In the genomic region with DNA sequence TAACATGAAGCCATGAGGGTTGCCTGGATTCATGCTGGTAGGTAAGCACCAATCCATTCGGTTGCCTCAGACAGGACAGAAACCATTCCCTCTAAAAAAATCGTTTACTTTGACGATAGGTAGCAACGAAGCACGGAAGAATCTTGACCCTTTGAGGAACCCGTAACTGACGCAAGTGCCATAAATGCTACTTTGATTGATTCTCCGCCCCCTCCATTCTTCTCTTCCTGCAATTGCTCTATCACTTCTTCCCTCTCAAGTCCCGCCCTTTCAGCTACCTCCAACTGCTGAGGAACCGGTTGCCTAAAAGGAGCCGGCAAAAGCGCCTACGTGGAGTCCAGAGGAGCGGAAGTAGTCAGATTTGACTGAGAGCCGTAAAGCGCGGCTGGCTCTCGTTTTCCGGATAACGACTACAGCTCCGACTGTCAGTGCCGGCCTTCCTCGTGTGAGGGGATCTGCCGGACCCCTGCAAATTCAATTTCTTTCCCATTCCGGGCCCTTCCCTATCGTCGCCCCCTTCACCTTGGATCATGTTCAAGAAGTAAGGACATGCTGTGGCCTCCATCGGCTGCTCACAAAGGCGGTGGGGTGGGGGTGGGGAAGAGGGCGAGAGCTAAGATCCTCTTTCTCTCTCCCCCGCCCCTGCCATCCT, we compare ENCODE assay signal across 8 cellular contexts. TPM values are rescaled to one million over a fixed set of nuclear protein-coding genes. Genes with fewer than 3 reads are reported as not detected.
A peak's percentile ranks its signal among the peaks of the same experiment; 100 is the strongest.
DNase-seq lines count a peak whose midpoint lies in the region; ATAC-seq lines count a peak whose summit lies in the region.

A gene with protein sequence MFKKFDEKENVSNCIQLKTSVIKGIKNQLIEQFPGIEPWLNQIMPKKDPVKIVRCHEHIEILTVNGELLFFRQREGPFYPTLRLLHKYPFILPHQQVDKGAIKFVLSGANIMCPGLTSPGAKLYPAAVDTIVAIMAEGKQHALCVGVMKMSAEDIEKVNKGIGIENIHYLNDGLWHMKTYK (plus strand): TSS at position 395 of the 652 bp plus-strand sequence. CDS start 136 bp downstream, at position 531.

- under 1% methylated on average over 25 of the region's 31 CpGs for WGBS in mesenchymal stem cell

- H4K8ac ChIP-seq in mesenchymal stem cell (ENCODE audit: low read length) = peak within 1 kb of the TSS; percentile 54

- H3K9ac ChIP-seq in endocrine pancreas (ENCODE audit: control insufficient read depth, insufficient read depth, low read length) (peak within 1 kb of the TSS; percentile 60), mesenchymal stem cell (ENCODE audit: low read length) (peak within 1 kb of the TSS; percentile 97)

- H3K79me1 ChIP-seq in mesenchymal stem cell (replicated peaks; ENCODE audit: low read length, poor library complexity, severe bottlenecking) = no peaks in the 10 kb centered on the region

- H2BK120ac ChIP-seq in mesenchymal stem cell (ENCODE audit: low read depth, low read length) = no peak within 1 kb of the TSS

- H3K4me1 ChIP-seq in endocrine pancreas (ENCODE audit: control insufficient read depth, insufficient read depth, low read length) (peaks cover 5% of the 10 kb centered on the region), mesenchymal stem cell (ENCODE audit: control insufficient read depth, insufficient read depth, low read depth, low read length) (no peaks in the 10 kb centered on the region)

- peak within 1 kb of the TSS; percentile 66 for H3K4me2 ChIP-seq in mesenchymal stem cell (ENCODE audit: low read length, poor library complexity, severe bottlenecking)

- H3K27ac ChIP-seq in mesenchymal stem cell (ENCODE audit: low read length, poor library complexity, severe bottlenecking) = peak within 1 kb of the TSS; percentile 93

- H3K36me3 ChIP-seq in endocrine pancreas (ENCODE audit: control insufficient read depth, insufficient read depth, low read length) = no peaks in the 10 kb centered on the region
- H3K36me3 ChIP-seq in mesenchymal stem cell (ENCODE audit: control insufficient read depth in 1 of 2, insufficient read depth in 2 of 2, low read depth in 1 of 2, low read length in 2 of 2) = peaks cover 0 to 16% of the 10 kb centered on the region in 2 experiments

- H2BK12ac ChIP-seq in mesenchymal stem cell (ENCODE audit: low read length in 2 of 2) = peak within 1 kb of the TSS in 1 of 2 experiments; percentile 66

- H3K27me3 ChIP-seq in endocrine pancreas (ENCODE audit: control insufficient read depth, insufficient read depth, low read length) (no peaks in the 10 kb centered on the region), mesenchymal stem cell (ENCODE audit: control insufficient read depth in 1 of 2, insufficient read depth in 1 of 2, low read length in 2 of 2) (no peaks in the 10 kb centered on the region)

- no peak within 1 kb of the TSS for H3K23ac ChIP-seq in mesenchymal stem cell (ENCODE audit: low read length in 2 of 2)

- ATAC-seq in GM19467 (IDR thresholded peaks at IDR 0.05; ENCODE audit: unreplicated experiment) = peak; percentile 88

- peak within 1 kb of the TSS; percentile 39 for H4K91ac ChIP-seq in mesenchymal stem cell (ENCODE audit: low read length)

- no peak within 1 kb of the TSS for H2BK15ac ChIP-seq in mesenchymal stem cell (ENCODE audit: low read depth, poor library complexity, severe bottlenecking)

- DNase-seq in CMK (ENCODE audit: low read depth) (peak; percentile 71), HS-5 (ENCODE audit: low read depth) (peak; percentile 76), NOMO-1 treated with DMSO at 0.1 percent for 48 hours (lab: John Stamatoyannopoulos, UW; ENCODE audit: unreplicated experiment) (peak; percentile 96), mesenchymal stem cell (peak; percentile 94)
- DNase-seq in activated CD8-positive, alpha-beta memory T cell treated with anti-CD3 and anti-CD28 coated beads for 4 hours (ENCODE audit: low read depth in 2 of 2) = peak; percentile 41 to 65
- DNase-seq in stimulated activated CD8-positive, alpha-beta memory T cell treated with anti-CD3 and anti-CD28 coated beads, Interleukin-12 subunit alpha, Interleukin-12 subunit beta, amount 100 ng/mL, for 4 hours (ENCODE audit: low read depth) = peak; percentile 58

- peak within 1 kb of the TSS; percentile 59 for H2AK5ac ChIP-seq in mesenchymal stem cell (ENCODE audit: low read length, severe bottlenecking)

- no peak within 1 kb of the TSS for H3K14ac ChIP-seq in mesenchymal stem cell (ENCODE audit: low read length in 2 of 2)

- no peaks in the 10 kb centered on the region for H3K9me3 ChIP-seq in endocrine pancreas (ENCODE audit: control insufficient read depth, low read length)
- no peaks in the 10 kb centered on the region for H3K9me3 ChIP-seq in mesenchymal stem cell (ENCODE audit: control insufficient read depth, low read length)

- no peak within 1 kb of the TSS for H2AFZ ChIP-seq in mesenchymal stem cell (ENCODE audit: low read depth, low read length)

- H3K18ac ChIP-seq in mesenchymal stem cell (ENCODE audit: low read depth in 1 of 2, low read length in 2 of 2) = peak within 1 kb of the TSS; percentile 19 to 88

- peak within 1 kb of the TSS in 1 of 2 experiments; percentile 88 for H3K4ac ChIP-seq in mesenchymal stem cell (ENCODE audit: low read depth in 1 of 2, low read length in 2 of 2)

- peak within 1 kb of the TSS; percentile 84 for H3K4me3 ChIP-seq in endocrine pancreas (ENCODE audit: control insufficient read depth, insufficient read depth, low read length)
- H3K4me3 ChIP-seq in mesenchymal stem cell (ENCODE audit: insufficient read depth in 1 of 2, low read depth in 1 of 2, low read length in 2 of 2) = peak within 1 kb of the TSS; percentile 65 to 89

- no peak within 1 kb of the TSS for H2BK5ac ChIP-seq in mesenchymal stem cell (ENCODE audit: low read depth, low read length, poor library complexity, severe bottlenecking)

RNA-seq across cellular contexts. Expression of the gene that starts here (rescaled TPM):
- polyA plus RNA-seq in mesenchymal stem cell (2013, experiment 1 of 2) = 59.1 TPM
- polyA plus RNA-seq in mesenchymal stem cell (2013, experiment 2 of 2) = 60.0 TPM

Comparison
In these comparisons a context has a peak if more than half of its experiments do, and no peak if none do; other contexts are left out.
1. Peak in every context shown above with its lines: DNase-seq, ATAC-seq, H3K4me3 ChIP-seq and H3K27ac ChIP-seq.